9 cellular contexts compared by ENCODE assay signal in the genomic region with DNA sequence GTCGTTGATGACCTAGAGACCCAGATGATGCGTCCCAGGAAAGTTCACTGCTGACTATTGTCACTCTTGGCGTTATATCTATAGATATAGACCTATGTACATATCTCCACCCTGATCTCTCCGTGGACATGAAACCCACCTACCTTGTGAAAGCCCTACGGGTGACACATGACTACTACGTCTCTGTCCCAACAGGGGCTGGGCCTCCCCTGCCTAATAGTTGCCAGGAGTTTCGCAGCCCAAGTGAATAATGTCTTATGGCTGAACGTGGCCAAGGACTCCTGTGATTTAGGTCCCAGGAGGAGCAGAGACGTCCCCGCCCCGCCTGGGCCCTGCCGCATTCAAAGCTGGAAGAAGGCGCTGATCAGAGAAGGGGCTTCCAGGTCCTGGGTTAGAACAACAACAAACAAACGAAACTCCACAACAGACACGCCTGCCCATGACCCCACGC. TPM values are rescaled to one million over a fixed set of nuclear protein-coding genes. Genes with fewer than 3 reads are reported as not detected.
A peak's percentile ranks its signal among the peaks of the same experiment; 100 is the strongest.
DNase-seq lines count a peak whose midpoint lies in the region; ATAC-seq and TF ChIP-seq lines count a peak whose summit lies in the region.
"Had no signal": no experiment of that assay in that cellular context is flagged by ENCODE, and none has a peak within 500 bp of the region (broad histone marks: within the 10 kb centered on the region; RNA-seq: fewer than 3 reads in every experiment).

No MANE protein-coding gene starts in this region.

- H3K4me1 ChIP-seq in duodenal mucosa (ENCODE audit: control insufficient read depth in 1 of 2, insufficient read depth in 2 of 2, low read length in 2 of 2) (peaks cover 20 to 38% of the 10 kb centered on the region in 2 donors), ovary (ENCODE audit: insufficient read depth) (peaks cover 13% of the 10 kb centered on the region)

- H3K27me3 ChIP-seq in H7 (ENCODE audit: control insufficient read depth, insufficient read depth, low read length) (peaks cover 87% of the 10 kb centered on the region), duodenal mucosa (ENCODE audit: control insufficient read depth in 1 of 2, insufficient read depth in 2 of 2, low read length in 2 of 2) (peaks cover 77 to 83% of the 10 kb centered on the region in 2 donors), ovary (no peaks in the 10 kb centered on the region)

- TF ChIP-seq POLR2A in ovary (IDR thresholded peaks at IDR 0.05) = no peak

- peak overlapping the region; percentile 80 for H3K4me3 Mint-ChIP-seq in natural killer cell

- H3K4me1 Mint-ChIP-seq in natural killer cell = peaks cover 40 to 45% of the 10 kb centered on the region in 2 donors

- ATAC-seq in natural killer cell = no peak

- intact Hi-C loops in natural killer cell (cut with micrococcal nuclease) (no loop called here), ovary (cut with DNase I) (no loop called here), posterior cingulate gyrus (cut with DNase I) (loop anchor here (2.0 kb wide), 1 partner anchor 47 kb away; no protein-coding TSS in a partner anchor)

- no peak overlapping the region for H3K27ac ChIP-seq in duodenal mucosa (ENCODE audit: low read depth, low read length)
- no peak overlapping the region for H3K27ac ChIP-seq in ovary

- no peak overlapping the region for H3K9ac ChIP-seq in duodenal mucosa (ENCODE audit: low read depth in 1 of 2, low read length in 2 of 2)

- H3K36me3 ChIP-seq in H7 (replicated peaks; ENCODE audit: control insufficient read depth, insufficient read depth, low read length) = no peaks in the 10 kb centered on the region
- H3K36me3 ChIP-seq in duodenal mucosa (ENCODE audit: control insufficient read depth in 1 of 2, insufficient read depth in 2 of 2, low read length in 2 of 2) = no peaks in the 10 kb centered on the region
- H3K36me3 ChIP-seq in ovary = no peaks in the 10 kb centered on the region

- 9 to 14% (median 10%) methylated on average over 16 of the region's 16 CpGs for WGBS in ovary, 3 donors

- no peaks in the 10 kb centered on the region for H3K36me3 Mint-ChIP-seq in natural killer cell

- no peaks in the 10 kb centered on the region for H3K9me3 Mint-ChIP-seq in natural killer cell

- H3K4me3 ChIP-seq in AG09309 (ENCODE audit: control insufficient read depth, low read depth, low read length) (peak overlapping the region; percentile 30), H7 (ENCODE audit: insufficient read depth, low read depth, low read length) (peak overlapping the region; percentile 40; the same call in 1 of the 2 replicates), duodenal mucosa (ENCODE audit: low read depth in 1 of 2, low read length in 2 of 2) (peak overlapping the region; percentile 63 to 65), ovary (no peak overlapping the region)

- TF ChIP-seq EP300 in ovary (IDR thresholded peaks at IDR 0.05) = no peak

- H3K27ac Mint-ChIP-seq in natural killer cell = no peak overlapping the region

- TF ChIP-seq CTCF in AG09309 (IDR thresholded peaks at IDR 0.05; ENCODE audit: control insufficient read depth, insufficient read depth, low read depth, low read length, missing control alignments) = no peak
- TF ChIP-seq CTCF in natural killer cell (IDR thresholded peaks at IDR 0.05) = no peak
- TF ChIP-seq CTCF in ovary (IDR thresholded peaks at IDR 0.05) = no peak

- DNase-seq in AG09309 (ENCODE audit: low read depth) = no peak
- DNase-seq in H7 = peak; percentile 61
- DNase-seq in natural killer cell = no peak
- no peak for DNase-seq in ovary
- no peak for DNase-seq in posterior cingulate gyrus
- no peak for DNase-seq in activated effector memory CD4-positive, alpha-beta T cell treated with anti-CD3 and anti-CD28 coated beads, Interleukin-2, amount 50 U/mL, for 16 hours
- DNase-seq in stimulated activated naive CD4-positive, alpha-beta T cell treated with Interleukin-2 at 50 U/mL for 16 hours (lab: John Stamatoyannopoulos, UW) = no peak

- peaks cover 62 to 84% of the 10 kb centered on the region in 2 donors for H3K27me3 Mint-ChIP-seq in natural killer cell (ENCODE audit: low read depth in 2 of 2)

- no peaks in the 10 kb centered on the region for H3K9me3 ChIP-seq in duodenal mucosa (ENCODE audit: control insufficient read depth in 1 of 2, low read length in 2 of 2)
- no peaks in the 10 kb centered on the region for H3K9me3 ChIP-seq in ovary

RNA-seq across cellular contexts. Expression of a gene that starts 4.9 kb away (rescaled TPM):
- total RNA-seq in H7 (2014; rRNA removed; shearing (Covaris generic)) = 0.03 TPM in 1 of 2 replicates, not detected in the other
- total RNA-seq in natural killer cell (under 1 TPM in 1 of 3 donors, not detected in 2; 0.10 TPM), ovary (not detected)
- polyA plus RNA-seq in ovary = under 1 TPM in 1 of 2 donors, not detected in 1; 0.02 TPM
- total RNA-seq: G401 had no signal

RNA-seq across cellular contexts. Expression of a gene that starts 50.7 kb away (rescaled TPM):
- total RNA-seq in H7 (2014; rRNA removed; shearing (Covaris generic)) = 30.5 and 37.2 TPM in 2 replicates
- total RNA-seq in natural killer cell = 1 to 10 TPM; 4.9 to 7.8 (median 5.1) TPM
- total RNA-seq in ovary = 10 to 100 TPM in 5 of 7 donors, 1 to 10 TPM in 2; 7.2 to 14.0 (median 11.4) TPM
- polyA plus RNA-seq in ovary = 1 to 10 TPM; 6.5 to 8.2 TPM
